ENCODE assay signal across 14 cellular contexts in genomic region chr4:189021831-189022230, GRCh38.
DNase-seq lines count a peak whose midpoint lies in the region; TF ChIP-seq lines count a peak whose summit lies in the region.
"Had no signal": no experiment of that assay in that cellular context is flagged by ENCODE, and none has a peak within 500 bp of the region (broad histone marks: within the 10 kb centered on the region; RNA-seq: fewer than 3 reads in every experiment).

No MANE protein-coding gene starts in this region.

- no peak overlapping the region for H3K9ac ChIP-seq in Karpas-422 (ENCODE audit: low read length)

- peak overlapping the region; percentile 89 for H3K27ac Mint-ChIP-seq in neural crest cell (ENCODE audit: unreplicated experiment)
- H3K27ac Mint-ChIP-seq in immature natural killer cell: no peak overlapping the region
- H3K27ac Mint-ChIP-seq: naive thymus-derived CD8-positive, alpha-beta T cell; T-helper 1 cell treated with Interleukin-12 subunit alpha and Interleukin-12 subunit beta and Interleukin-4 antibody, amounts not matched to agents 30 μg/mL and 1 μg/mL, for 36 hours had no signal

- H4K20me1 ChIP-seq in Karpas-422 (ENCODE audit: insufficient read depth, low read depth, low read length): no peaks in the 10 kb centered on the region

- DNase-seq in BJ (ENCODE audit: low read depth) (peak; percentile 8), Karpas-422 (peak; percentile 51), fibroblast of mammary gland (ENCODE audit: low read depth) (peak; percentile 60), neural crest cell (ENCODE audit: low read depth, low spot score) (no peak), NCI-H774 (lab: John Stamatoyannopoulos, UW) (no peak), transverse colon (no peak), immature natural killer cell (no peak), NCI-H69 (lab: John Stamatoyannopoulos, UW) (no peak)
- DNase-seq: C1 segment of cervical spinal cord; effector CD4-positive, alpha-beta T cell; KG1; naive thymus-derived CD8-positive, alpha-beta T cell; NCI-H2081 had no signal

- no peaks in the 10 kb centered on the region for H3K79me2 ChIP-seq in Karpas-422 (ENCODE audit: low read length)

- H3K9me2 ChIP-seq in Karpas-422 (replicated peaks; ENCODE audit: insufficient read depth, low read length): no peaks in the 10 kb centered on the region

- no peak for TF ChIP-seq POLR2A in transverse colon (IDR thresholded peaks at IDR 0.05)

- H3K4me3 ChIP-seq in BJ (ENCODE audit: low read depth, low read length): no peak overlapping the region
- H3K4me3 ChIP-seq in Karpas-422 (ENCODE audit: low read length): no peak overlapping the region
- no peak overlapping the region for H3K4me3 ChIP-seq in fibroblast of mammary gland (ENCODE audit: control insufficient read depth, low read depth, low read length)
- H3K4me3 ChIP-seq in transverse colon: no peak overlapping the region

- CTCF ChIA-PET in BJ (lab: Yijun Ruan, JAX): no interaction called here

- no peak overlapping the region for H2AFZ ChIP-seq in Karpas-422 (ENCODE audit: low read length)

- 37 to 54% methylated on average over 3 to 5 of the region's 5 CpGs for WGBS in transverse colon (ENCODE audit: low coverage in 1 of 2), 2 donors

- POLR2A ChIA-PET in BJ (lab: Charles Lee): no interaction called here

- H3K9me3 ChIP-seq in Karpas-422 (ENCODE audit: low read length) (no peaks in the 10 kb centered on the region), transverse colon (no peaks in the 10 kb centered on the region)

- H3K4me3 Mint-ChIP-seq in neural crest cell: no peak overlapping the region
- H3K4me3 Mint-ChIP-seq in immature natural killer cell: no peak overlapping the region
- H3K4me3 Mint-ChIP-seq: naive thymus-derived CD8-positive, alpha-beta T cell; T-helper 1 cell treated with Interleukin-12 subunit alpha and Interleukin-12 subunit beta and Interleukin-4 antibody, amounts not matched to agents 30 μg/mL and 1 μg/mL, for 36 hours had no signal

- H3K27me3 Mint-ChIP-seq in neural crest cell (ENCODE audit: low read depth) (no peaks in the 10 kb centered on the region), immature natural killer cell (ENCODE audit: low read depth in 3 of 3) (peaks cover 0 to 2% (median 0%) of the 10 kb centered on the region in 3 donors)
- H3K27me3 Mint-ChIP-seq: naive thymus-derived CD8-positive, alpha-beta T cell had no signal

- intact Hi-C loops in transverse colon (cut with DNase I; ENCODE audit: low total_unique reads): no loop called here

- no peak for TF ChIP-seq EP300 in transverse colon (IDR thresholded peaks at IDR 0.05; ENCODE audit: low read depth)

- H3K4me2 ChIP-seq in Karpas-422 (ENCODE audit: low read depth, low read length, poor library complexity, severe bottlenecking): peak overlapping the region; percentile 9

- H3K4me1 Mint-ChIP-seq in neural crest cell (peaks cover 13% of the 10 kb centered on the region), immature natural killer cell (no peaks in the 10 kb centered on the region)

- peaks cover 42% of the 10 kb centered on the region for H3K4me1 ChIP-seq in Karpas-422 (ENCODE audit: low read length)
- no peaks in the 10 kb centered on the region for H3K4me1 ChIP-seq in transverse colon

- H3K36me3 ChIP-seq in BJ (ENCODE audit: control insufficient read depth, insufficient read depth, low read length) (no peaks in the 10 kb centered on the region), Karpas-422 (ENCODE audit: insufficient read depth, low read length) (no peaks in the 10 kb centered on the region), transverse colon (no peaks in the 10 kb centered on the region)

- peak overlapping the region; percentile 48; the same call in 1 of the 2 replicates for H3K27ac ChIP-seq in Karpas-422 (ENCODE audit: low read length)
- peak overlapping the region in 2 of 4 donors; percentile 16 to 39 for H3K27ac ChIP-seq in transverse colon

- in situ Hi-C loops in transverse colon (cut with MboI; ENCODE audit: low pct_ligation_motif_present in 1 of 4, low pct_unique_long_range_greater_than_20kb in 1 of 4, low sequenced_read_pairs in 3 of 4): no loop called here

- H3K27me3 ChIP-seq in BJ (ENCODE audit: control insufficient read depth, insufficient read depth, low read length): no peaks in the 10 kb centered on the region
- H3K27me3 ChIP-seq in Karpas-422 (ENCODE audit: low read length): no peaks in the 10 kb centered on the region
- H3K27me3 ChIP-seq in transverse colon: no peaks in the 10 kb centered on the region

- H3K9me3 Mint-ChIP-seq in neural crest cell: peaks cover 3% of the 10 kb centered on the region
- peaks cover 2 to 45% (median 15%) of the 10 kb centered on the region in 6 donors for H3K9me3 Mint-ChIP-seq in immature natural killer cell

- TF ChIP-seq CTCF in BJ (IDR thresholded peaks at IDR 0.05; ENCODE audit: insufficient read depth, low read depth, low read length) (no peak), fibroblast of mammary gland (conservative IDR thresholded peaks at IDR 0.05; ENCODE audit: control insufficient read depth, insufficient read depth, low read depth, low read length) (no peak), neural crest cell (conservative IDR thresholded peaks at IDR 0.05) (no peak), transverse colon (IDR thresholded peaks at IDR 0.05) (no peak)

- H3K36me3 Mint-ChIP-seq in neural crest cell (ENCODE audit: low read depth) (no peaks in the 10 kb centered on the region), immature natural killer cell (no peaks in the 10 kb centered on the region)
- H3K36me3 Mint-ChIP-seq: naive thymus-derived CD8-positive, alpha-beta T cell had no signal

Comparison
In these comparisons a context has a peak if more than half of its experiments do, and no peak if none do; other contexts are left out.
1. DNase-seq: peak in BJ (single experiment), Karpas-422 (single experiment) and fibroblast of mammary gland (single experiment); none in neural crest cell (single experiment), NCI-H774 (single experiment), transverse colon (single experiment), immature natural killer cell (0 of 3) and NCI-H69 (single experiment).